In genomic region chr16:17343028-17343427, GRCh38 we compare ENCODE assay signal across 9 cellular contexts.
DNase-seq lines count a peak whose midpoint lies in the region; ATAC-seq, FAIRE-seq and TF ChIP-seq lines count a peak whose summit lies in the region.
"Had no signal": no experiment of that assay in that cellular context is flagged by ENCODE, and none has a peak within 500 bp of the region (broad histone marks: within the 10 kb centered on the region; RNA-seq: fewer than 3 reads in every experiment).

No MANE protein-coding gene starts in this region.

- no peaks in the 10 kb centered on the region for H3K9me3 Mint-ChIP-seq in natural killer cell treated with Interleukin-12 subunit alpha and Interleukin-12 subunit beta and Interleukin-15 and Interleukin-18, amount 100 ng/mL, for 72 hours

- peak overlapping the region; percentile 79 for H3K4me3 Mint-ChIP-seq in natural killer cell treated with Interleukin-12 subunit alpha and Interleukin-12 subunit beta and Interleukin-15 and Interleukin-18, amount 100 ng/mL, for 72 hours

- peak; percentile 73 to 76 for ATAC-seq in natural killer cell treated with Interleukin-12 subunit alpha and Interleukin-12 subunit beta and Interleukin-15 and Interleukin-18, amount 100 ng/mL, for 72 hours

- peak; percentile 81 for FAIRE-seq in GM12891 (lab: Jason Lieb, UNC)

- no peaks in the 10 kb centered on the region for H3K27me3 Mint-ChIP-seq in natural killer cell treated with Interleukin-12 subunit alpha and Interleukin-12 subunit beta and Interleukin-15 and Interleukin-18, amount 100 ng/mL, for 72 hours

- no peaks in the 10 kb centered on the region for H3K36me3 Mint-ChIP-seq in natural killer cell treated with Interleukin-12 subunit alpha and Interleukin-12 subunit beta and Interleukin-15 and Interleukin-18, amount 100 ng/mL, for 72 hours

- peaks cover 73 to 83% of the 10 kb centered on the region in 2 donors for H3K4me1 Mint-ChIP-seq in natural killer cell treated with Interleukin-12 subunit alpha and Interleukin-12 subunit beta and Interleukin-15 and Interleukin-18, amount 100 ng/mL, for 72 hours (ENCODE audit: low read depth in 2 of 2)

- peak; percentile 51; the same call in 1 of the 2 replicates for TF ChIP-seq POLR2A in GM12891 (IDR thresholded peaks at IDR 0.05; ENCODE audit: low read depth, low read length)

- DNase-seq in GM12891 (ENCODE audit: insufficient read length, low spot score) (no peak), Kasumi-1 (lab: John Stamatoyannopoulos, UW) (peak; percentile 50 to 72), NCI-H2227 treated with DMSO at 0.1 percent for 48 hours (lab: John Stamatoyannopoulos, UW) (no peak), cerebellum (ENCODE audit: low spot score) (no peak), NCI-H1436 treated with DMSO at 0.1 percent for 48 hours (lab: John Stamatoyannopoulos, UW) (no peak), NCI-H2081 treated with DMSO at 0.1 percent for 48 hours (lab: John Stamatoyannopoulos, UW) (no peak)
- peak; percentile 39 for DNase-seq in activated CD8-positive, alpha-beta memory T cell treated with anti-CD3 and anti-CD28 coated beads, Interleukin-2, amount 50 U/mL, for 1 hour (ENCODE audit: extremely low read depth)
- DNase-seq in natural killer cell treated with Interleukin-12 subunit alpha and Interleukin-12 subunit beta and Interleukin-15 and Interleukin-18, amount 100 ng/mL, for 72 hours (ENCODE audit: low spot score), result peak; percentile 81
- DNase-seq: NCI-H526 had no signal

- H3K27ac Mint-ChIP-seq in natural killer cell treated with Interleukin-12 subunit alpha and Interleukin-12 subunit beta and Interleukin-15 and Interleukin-18, amount 100 ng/mL, for 72 hours, result peak overlapping the region; percentile 71 to 72

TF ChIP-seq in GM12891, 5 proteins besides CTCF, POLR2A, EP300 and RAD21:
- TF ChIP-seq POLR2AphosphoS5 (IDR thresholded peaks at IDR 0.05; ENCODE audit: low read depth, low read length) (0 out of 2 replicates have a peak, but pooled peaks have one; percentile 38), SPI1 (IDR thresholded peaks at IDR 0.05; ENCODE audit: low read depth, low read length) (no peak), POU2F2 (IDR thresholded peaks at IDR 0.05; ENCODE audit: low read depth, low read length) (0 out of 2 replicates have a peak, but pooled peaks have one; percentile 57), TAF1 (IDR thresholded peaks at IDR 0.05; ENCODE audit: low read depth, low read length) (no peak), PAX5 (IDR thresholded peaks at IDR 0.05; ENCODE audit: insufficient read depth, low read length, severe bottlenecking) (no peak)

Comparison
In these comparisons a context has a peak if more than half of its experiments do, and no peak if none do; other contexts are left out.
1. DNase-seq: peak in Kasumi-1 (2 of 2), activated CD8-positive, alpha-beta memory T cell treated with anti-CD3 and anti-CD28 coated beads, Interleukin-2, amount 50 U/mL, for 1 hour (single experiment) and natural killer cell treated with Interleukin-12 subunit alpha and Interleukin-12 subunit beta and Interleukin-15 and Interleukin-18, amount 100 ng/mL, for 72 hours (single experiment); none in GM12891 (single experiment), NCI-H2227 treated with DMSO at 0.1 percent for 48 hours (single experiment), cerebellum (single experiment), NCI-H1436 treated with DMSO at 0.1 percent for 48 hours (single experiment) and NCI-H2081 treated with DMSO at 0.1 percent for 48 hours (single experiment).